In the genomic region with DNA sequence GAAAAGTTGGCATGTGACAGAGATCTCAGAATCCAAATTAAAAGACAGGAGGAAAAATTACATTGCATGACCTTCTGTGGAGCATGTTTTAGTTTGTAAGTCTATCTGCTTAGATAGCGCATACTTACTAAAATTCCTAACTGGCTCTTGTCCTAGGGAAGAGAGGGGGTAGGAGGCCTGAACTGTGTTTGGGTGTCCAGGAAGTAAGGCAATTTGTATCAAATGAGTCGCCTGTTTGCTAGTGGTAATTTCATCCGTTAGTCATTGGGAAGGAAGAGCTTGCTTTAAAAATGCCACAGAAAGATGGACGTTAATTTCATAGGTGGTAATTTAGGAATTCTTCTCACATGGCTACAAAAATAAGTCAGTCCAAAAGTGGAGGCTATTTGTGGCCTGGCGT, we compare ENCODE assay signal across 1 cellular context.
TF ChIP-seq lines count a peak whose summit lies in the region.

No MANE protein-coding gene starts in this region.

TF ChIP-seq in HCT116, 20 proteins besides CTCF, POLR2A, EP300 and RAD21 (continued from another document):
- TF ChIP-seq, protein P1, sequence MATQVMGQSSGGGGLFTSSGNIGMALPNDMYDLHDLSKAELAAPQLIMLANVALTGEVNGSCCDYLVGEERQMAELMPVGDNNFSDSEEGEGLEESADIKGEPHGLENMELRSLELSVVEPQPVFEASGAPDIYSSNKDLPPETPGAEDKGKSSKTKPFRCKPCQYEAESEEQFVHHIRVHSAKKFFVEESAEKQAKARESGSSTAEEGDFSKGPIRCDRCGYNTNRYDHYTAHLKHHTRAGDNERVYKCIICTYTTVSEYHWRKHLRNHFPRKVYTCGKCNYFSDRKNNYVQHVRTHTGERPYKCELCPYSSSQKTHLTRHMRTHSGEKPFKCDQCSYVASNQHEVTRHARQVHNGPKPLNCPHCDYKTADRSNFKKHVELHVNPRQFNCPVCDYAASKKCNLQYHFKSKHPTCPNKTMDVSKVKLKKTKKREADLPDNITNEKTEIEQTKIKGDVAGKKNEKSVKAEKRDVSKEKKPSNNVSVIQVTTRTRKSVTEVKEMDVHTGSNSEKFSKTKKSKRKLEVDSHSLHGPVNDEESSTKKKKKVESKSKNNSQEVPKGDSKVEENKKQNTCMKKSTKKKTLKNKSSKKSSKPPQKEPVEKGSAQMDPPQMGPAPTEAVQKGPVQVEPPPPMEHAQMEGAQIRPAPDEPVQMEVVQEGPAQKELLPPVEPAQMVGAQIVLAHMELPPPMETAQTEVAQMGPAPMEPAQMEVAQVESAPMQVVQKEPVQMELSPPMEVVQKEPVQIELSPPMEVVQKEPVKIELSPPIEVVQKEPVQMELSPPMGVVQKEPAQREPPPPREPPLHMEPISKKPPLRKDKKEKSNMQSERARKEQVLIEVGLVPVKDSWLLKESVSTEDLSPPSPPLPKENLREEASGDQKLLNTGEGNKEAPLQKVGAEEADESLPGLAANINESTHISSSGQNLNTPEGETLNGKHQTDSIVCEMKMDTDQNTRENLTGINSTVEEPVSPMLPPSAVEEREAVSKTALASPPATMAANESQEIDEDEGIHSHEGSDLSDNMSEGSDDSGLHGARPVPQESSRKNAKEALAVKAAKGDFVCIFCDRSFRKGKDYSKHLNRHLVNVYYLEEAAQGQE (IDR thresholded peaks at IDR 0.05; ENCODE audit: low read depth), result no peak
- TF ChIP-seq, protein P2, sequence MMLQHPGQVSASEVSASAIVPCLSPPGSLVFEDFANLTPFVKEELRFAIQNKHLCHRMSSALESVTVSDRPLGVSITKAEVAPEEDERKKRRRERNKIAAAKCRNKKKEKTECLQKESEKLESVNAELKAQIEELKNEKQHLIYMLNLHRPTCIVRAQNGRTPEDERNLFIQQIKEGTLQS (IDR thresholded peaks at IDR 0.05), result no peak
- no peak for TF ChIP-seq ELF1 (IDR thresholded peaks at IDR 0.05; ENCODE audit: borderline replicate concordance, low read depth)
- no peak for TF ChIP-seq YY1 (IDR thresholded peaks at IDR 0.05; ENCODE audit: extremely low read depth, insufficient replicate concordance, low read depth, low read length)
- no peak for TF ChIP-seq SRF (IDR thresholded peaks at IDR 0.05; ENCODE audit: low read depth)
- no peak for TF ChIP-seq CBX3 (IDR thresholded peaks at IDR 0.05; ENCODE audit: low read depth)
- TF ChIP-seq JUND (IDR thresholded peaks at IDR 0.05), result no peak
- TF ChIP-seq EZH2phosphoT487 (IDR thresholded peaks at IDR 0.05; ENCODE audit: borderline replicate concordance), result no peak
- TF ChIP-seq, protein P3, sequence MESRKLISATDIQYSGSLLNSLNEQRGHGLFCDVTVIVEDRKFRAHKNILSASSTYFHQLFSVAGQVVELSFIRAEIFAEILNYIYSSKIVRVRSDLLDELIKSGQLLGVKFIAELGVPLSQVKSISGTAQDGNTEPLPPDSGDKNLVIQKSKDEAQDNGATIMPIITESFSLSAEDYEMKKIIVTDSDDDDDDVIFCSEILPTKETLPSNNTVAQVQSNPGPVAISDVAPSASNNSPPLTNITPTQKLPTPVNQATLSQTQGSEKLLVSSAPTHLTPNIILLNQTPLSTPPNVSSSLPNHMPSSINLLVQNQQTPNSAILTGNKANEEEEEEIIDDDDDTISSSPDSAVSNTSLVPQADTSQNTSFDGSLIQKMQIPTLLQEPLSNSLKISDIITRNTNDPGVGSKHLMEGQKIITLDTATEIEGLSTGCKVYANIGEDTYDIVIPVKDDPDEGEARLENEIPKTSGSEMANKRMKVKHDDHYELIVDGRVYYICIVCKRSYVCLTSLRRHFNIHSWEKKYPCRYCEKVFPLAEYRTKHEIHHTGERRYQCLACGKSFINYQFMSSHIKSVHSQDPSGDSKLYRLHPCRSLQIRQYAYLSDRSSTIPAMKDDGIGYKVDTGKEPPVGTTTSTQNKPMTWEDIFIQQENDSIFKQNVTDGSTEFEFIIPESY (IDR thresholded peaks at IDR 0.05; ENCODE audit: extremely low read depth, insufficient replicate concordance, low read length), result no peak
- TF ChIP-seq SIN3A (IDR thresholded peaks at IDR 0.05; ENCODE audit: low read depth), result no peak
- no peak for TF ChIP-seq CEBPB (IDR thresholded peaks at IDR 0.05; ENCODE audit: low read depth)
- TF ChIP-seq POLR2AphosphoS5 (IDR thresholded peaks at IDR 0.05; ENCODE audit: low read depth, low read length), result no peak
